Comparison of ENCODE assay signal across 9 cellular contexts in genomic region chr6:73704260-73704659, GRCh38. TPM values are rescaled to one million over a fixed set of nuclear protein-coding genes. Genes with fewer than 3 reads are reported as not detected.
DNase-seq lines count a peak whose midpoint lies in the region; ATAC-seq, FAIRE-seq and TF ChIP-seq lines count a peak whose summit lies in the region.
"Had no signal": no experiment of that assay in that cellular context is flagged by ENCODE, and none has a peak within 500 bp of the region (broad histone marks: within the 10 kb centered on the region; RNA-seq: fewer than 3 reads in every experiment).

No MANE protein-coding gene starts in this region.

- no peak overlapping the region for H3K4me3 ChIP-seq in H1 (ENCODE audit: extremely low read depth in 1 of 4, insufficient read depth in 2 of 4, low read depth in 3 of 4, low read length in 4 of 4)
- peak overlapping the region; percentile 2 for H3K4me3 ChIP-seq in skeletal muscle satellite cell (ENCODE audit: low read length)
- H3K4me3 ChIP-seq in coronary artery = no peak overlapping the region
- H3K4me3 ChIP-seq: HAP-1 had no signal

- DNase-seq in GM04504 (ENCODE audit: low read depth) (peak; percentile 90), NCI-H460 (ENCODE audit: extremely low read depth, low read depth) (peak; percentile 40), H1 (ENCODE audit: low read depth in 1 of 2, low spot score in 2 of 2) (no peak), NCI-H526 (lab: John Stamatoyannopoulos, UW) (no peak), coronary artery (ENCODE audit: low spot score) (no peak)

- no peaks in the 10 kb centered on the region for H3K79me1 ChIP-seq in H1 (ENCODE audit: low read depth, low read length)

- H3K23ac ChIP-seq in H1 (ENCODE audit: insufficient read length) = no peak overlapping the region

- no peak for TF ChIP-seq RAD21 in H1 (IDR thresholded peaks at IDR 0.05 in 1 of 2, conservative IDR thresholded peaks at IDR 0.05 in 1 of 2; ENCODE audit: low read depth in 2 of 2, low read length in 2 of 2)

- no peak for TF ChIP-seq CTCF in H1 (IDR thresholded peaks at IDR 0.05; ENCODE audit: control extremely low read depth in 1 of 3, insufficient read depth in 1 of 3, low read depth in 1 of 3, low read length in 3 of 3)
- no peak for TF ChIP-seq CTCF in coronary artery (IDR thresholded peaks at IDR 0.05)

- no peak overlapping the region for H2BK5ac ChIP-seq in H1 (ENCODE audit: low read depth, low read length)

- H2AK5ac ChIP-seq in H1 (ENCODE audit: low read depth, low read length) = no peak overlapping the region

- H3K14ac ChIP-seq in H1 (ENCODE audit: insufficient read length) = no peak overlapping the region

- no peak overlapping the region for H2BK120ac ChIP-seq in H1 (replicated peaks; ENCODE audit: low read depth, low read length)

- H3K4me2 ChIP-seq in H1 (ENCODE audit: insufficient read depth in 1 of 2, low read depth in 2 of 2, low read length in 2 of 2) (no peak overlapping the region), skeletal muscle satellite cell (ENCODE audit: low read length) (peak overlapping the region; percentile 47)

- H4K5ac ChIP-seq in H1 (ENCODE audit: insufficient read length, low read depth, low read length) = no peak overlapping the region

- no peaks in the 10 kb centered on the region for H3K27me3 ChIP-seq in H1 (replicated peaks in 1 of 4; ENCODE audit: control insufficient read depth in 3 of 4, extremely low read depth in 1 of 4, insufficient read depth in 3 of 4, low read length in 3 of 4)
- no peaks in the 10 kb centered on the region for H3K27me3 ChIP-seq in skeletal muscle satellite cell (ENCODE audit: control insufficient read depth, insufficient read depth, low read length)

- no peaks in the 10 kb centered on the region for H4K20me1 ChIP-seq in H1 (replicated peaks in 1 of 2; ENCODE audit: control insufficient read depth in 1 of 2, insufficient read depth in 2 of 2, low read length in 2 of 2)

- 90% methylated on average over 8 of the region's 8 CpGs; no CpG with 5 or more reads in 1 of the 2 experiments for WGBS in H1 (ENCODE audit: extremely low coverage in 1 of 2, insufficient coverage in 1 of 2, insufficient read length in 1 of 2, insufficient replicate concordance in 2 of 2, low coverage in 1 of 2, low lambda C conversion rate in 2 of 2, missing lambda C conversion rate in 1 of 2), 2 experiments

- POLR2A ChIA-PET in H1 (lab: Charles Lee; ENCODE audit: partially characterized antibody) = no interaction called here

- H3K79me2 ChIP-seq in H1 (ENCODE audit: control insufficient read depth in 1 of 2, insufficient read depth in 2 of 2, low read length in 2 of 2) = no peaks in the 10 kb centered on the region

- CTCF ChIA-PET in H1 (lab: Charles Lee; ENCODE audit: partially characterized antibody) = interaction anchor here (1.1 to 2.1 kb wide), 2 partner anchors 28 to 29 kb away, joined by 3 to 10 read pairs; no protein-coding TSS in a partner anchor

- H4K8ac ChIP-seq in H1 (ENCODE audit: extremely low read depth, insufficient read depth, low read length) = no peak overlapping the region

- no peak overlapping the region for H2BK20ac ChIP-seq in H1 (ENCODE audit: low read length)

- 0 out of 2 replicates have a peak overlapping the region, but pooled peaks have one; percentile 38 for H3K18ac ChIP-seq in H1 (ENCODE audit: extremely low read depth, low read length)

- H3K36me3 ChIP-seq in H1 (ENCODE audit: control insufficient read depth in 2 of 4, insufficient read depth in 4 of 4, low read length in 3 of 4) = no peaks in the 10 kb centered on the region
- H3K36me3 ChIP-seq in skeletal muscle satellite cell (ENCODE audit: insufficient read depth, low read length) = no peaks in the 10 kb centered on the region
- H3K36me3 ChIP-seq: HAP-1 had no signal

- no peak overlapping the region for H2AFZ ChIP-seq in H1 (ENCODE audit: low read length)

- H3K4ac ChIP-seq in H1 (replicated peaks; ENCODE audit: insufficient read length, low read depth, low read length) = no peak overlapping the region

- no peak overlapping the region for H2BK12ac ChIP-seq in H1 (ENCODE audit: low read depth, low read length)

- TF ChIP-seq POLR2A in H1 (IDR thresholded peaks at IDR 0.05; ENCODE audit: control extremely low read depth in 1 of 2, low read depth in 2 of 2, low read length in 2 of 2) = no peak

- H3K4me1 ChIP-seq in H1 (replicated peaks in 1 of 4; ENCODE audit: control insufficient read depth in 3 of 4, insufficient read depth in 4 of 4, low read length in 3 of 4) = no peaks in the 10 kb centered on the region
- peaks cover 27% of the 10 kb centered on the region for H3K4me1 ChIP-seq in skeletal muscle satellite cell (ENCODE audit: control insufficient read depth, insufficient read depth, low read length)
- H3K4me1 ChIP-seq: HAP-1 had no signal

- H3K9ac ChIP-seq in H1 (replicated peaks in 1 of 4; ENCODE audit: extremely low read depth in 1 of 4, low read depth in 3 of 4, low read length in 3 of 4) = no peak overlapping the region
- H3K9ac ChIP-seq in skeletal muscle satellite cell (ENCODE audit: low read depth, low read length) = peak overlapping the region; percentile 59

- no peaks in the 10 kb centered on the region for H3K23me2 ChIP-seq in H1 (ENCODE audit: low read depth, low read length)

- no peak overlapping the region for H2BK15ac ChIP-seq in H1 (ENCODE audit: low read length)

- no peak for ATAC-seq in HG03108 (IDR thresholded peaks at IDR 0.05; ENCODE audit: unreplicated experiment)
- no peak for ATAC-seq in GM19328 (IDR thresholded peaks at IDR 0.05; ENCODE audit: unreplicated experiment)

- H3K9me3 ChIP-seq in H1 (ENCODE audit: insufficient read depth in 2 of 2, low read depth in 1 of 2, low read length in 1 of 2) = no peaks in the 10 kb centered on the region
- H3K9me3 ChIP-seq in skeletal muscle satellite cell (replicated peaks; ENCODE audit: low read length) = no peaks in the 10 kb centered on the region
- H3K9me3 ChIP-seq: HAP-1 had no signal

- no peak overlapping the region for H3K56ac ChIP-seq in H1 (replicated peaks; ENCODE audit: insufficient read length, low read depth, low read length)

- FAIRE-seq in H1 (lab: Jason Lieb, UNC) = no peak

- H3K27ac ChIP-seq in H1 (ENCODE audit: low read depth, low read length) (no peak overlapping the region), coronary artery (peak overlapping the region in 1 of 2 donors; percentile 11)

- TF ChIP-seq EP300 in H1 (IDR thresholded peaks at IDR 0.05; ENCODE audit: borderline replicate concordance in 1 of 2, low read depth in 2 of 2, low read length in 2 of 2) = no peak

- H4K91ac ChIP-seq in H1 (replicated peaks; ENCODE audit: insufficient read length, low read length) = no peak overlapping the region

TF ChIP-seq in H1, 55 proteins besides CTCF, POLR2A, EP300 and RAD21 (continues in another document):
- no peak for TF ChIP-seq POLR2AphosphoS5 (IDR thresholded peaks at IDR 0.05; ENCODE audit: low read depth, low read length)
- TF ChIP-seq BCL11A (IDR thresholded peaks at IDR 0.05; ENCODE audit: low read depth in 2 of 2, low read length in 2 of 2) = no peak
- no peak for TF ChIP-seq CTBP2 (IDR thresholded peaks at IDR 0.05; ENCODE audit: borderline replicate concordance, insufficient read depth, insufficient read length, low read length)
- TF ChIP-seq BRCA1 (IDR thresholded peaks at IDR 0.05; ENCODE audit: low read depth, low read length) = no peak
- no peak for TF ChIP-seq BACH1 (IDR thresholded peaks at IDR 0.05; ENCODE audit: low read length)
- TF ChIP-seq SUZ12 (IDR thresholded peaks at IDR 0.05; ENCODE audit: low read length) = no peak

RNA-seq across cellular contexts. Expression of gene CD109, which starts 8.3 kb away (rescaled TPM):
- 36.3 and 43.6 TPM in 2 replicates for total RNA-seq in NCI-H460 (2014; rRNA removed; shearing (Covaris generic))
- 16.7 and 28.3 TPM in 2 replicates for polyA plus RNA-seq in NCI-H460 (2014; cell fraction: nucleus; rRNA removed)
- total RNA-seq in H1 (2021; fragmentation: NEBNext Ultra II Directional; extraction: Animal tissue kit (Norgen Biotek cat#: 25700)) = 4.9 and 5.3 TPM in 2 replicates
- 0.94 and 1.4 TPM in 2 replicates for polyA plus RNA-seq in H1 (2011; rRNA removed)
- polyA plus RNA-seq in H1 (2011; cell fraction: cytosol; rRNA removed) = 1.4 TPM
- 1.1 TPM for polyA plus RNA-seq in H1 (2011; cell fraction: nucleus; rRNA removed)
- 0.95 to 2.1 TPM (median 1.5 TPM) in 4 replicates for polyA plus RNA-seq in H1 (2012, experiment 1 of 2)
- polyA plus RNA-seq in H1 (2012, experiment 2 of 2) = 0.10 TPM
- 5.9 TPM for polyA plus RNA-seq in H1 (2013, experiment 1 of 2)
- 4.8 TPM for polyA plus RNA-seq in H1 (2013, experiment 2 of 2)
- 2.1 and 4.9 TPM in 2 replicates for polyA minus RNA-seq in H1 (2011; rRNA and poly(A)+ RNA removed)
- 2.0 TPM for polyA minus RNA-seq in H1 (2011; cell fraction: cytosol; rRNA and poly(A)+ RNA removed)
- polyA minus RNA-seq in H1 (2011; cell fraction: nucleus; rRNA and poly(A)+ RNA removed) = 3.2 TPM
- 47.8 and 48.9 TPM in 2 replicates for total RNA-seq in skeletal muscle satellite cell (2012; rRNA removed)

RNA-seq across cellular contexts. Expression of gene SLC17A5, which starts 50.5 kb away (rescaled TPM):
- total RNA-seq in NCI-H460 (2014; rRNA removed; shearing (Covaris generic)) = 9.4 and 11.7 TPM in 2 replicates
- polyA plus RNA-seq in NCI-H460 (2014; cell fraction: nucleus; rRNA removed) = 5.1 and 7.0 TPM in 2 replicates
- total RNA-seq in H1 (2021; fragmentation: NEBNext Ultra II Directional; extraction: Animal tissue kit (Norgen Biotek cat#: 25700)) = 11.9 and 14.2 TPM in 2 replicates
- 6.5 and 11.0 TPM in 2 replicates for polyA plus RNA-seq in H1 (2011; rRNA removed)
- polyA plus RNA-seq in H1 (2011; cell fraction: cytosol; rRNA removed) = 8.5 TPM
- polyA plus RNA-seq in H1 (2011; cell fraction: nucleus; rRNA removed) = 3.7 TPM
- 7.0 to 10.6 TPM (median 8.1 TPM) in 4 replicates for polyA plus RNA-seq in H1 (2012, experiment 1 of 2)
- 5.6 TPM for polyA plus RNA-seq in H1 (2012, experiment 2 of 2)
- 12.6 TPM for polyA plus RNA-seq in H1 (2013, experiment 1 of 2)
- 15.4 TPM for polyA plus RNA-seq in H1 (2013, experiment 2 of 2)
- 16.3 and 16.5 TPM in 2 replicates for polyA minus RNA-seq in H1 (2011; rRNA and poly(A)+ RNA removed)
- polyA minus RNA-seq in H1 (2011; cell fraction: cytosol; rRNA and poly(A)+ RNA removed) = 7.9 TPM
- 12.0 TPM for polyA minus RNA-seq in H1 (2011; cell fraction: nucleus; rRNA and poly(A)+ RNA removed)
- total RNA-seq in skeletal muscle satellite cell (2012; rRNA removed) = 20.8 and 26.9 TPM in 2 replicates

Comparison
In these comparisons a context has a peak if more than half of its experiments do, and no peak if none do; other contexts are left out.
1. DNase-seq: peak in GM04504 (single experiment) and NCI-H460 (single experiment); none in H1 (0 of 2), NCI-H526 (0 of 2) and coronary artery (single experiment).